Comparison of ENCODE assay signal across 8 cellular contexts in genomic region chr16:84754353-84754856, GRCh38. TPM values are rescaled to one million over a fixed set of nuclear protein-coding genes. Genes with fewer than 3 reads are reported as not detected.
DNase-seq lines count a peak whose midpoint lies in the region; ATAC-seq and TF ChIP-seq lines count a peak whose summit lies in the region.

No MANE protein-coding gene starts in this region.

- H3K4me1 ChIP-seq in lower lobe of right lung = peaks cover 55% of the 10 kb centered on the region

- no peaks in the 10 kb centered on the region for H3K9me3 ChIP-seq in lower lobe of right lung

- intact Hi-C loops in Right ventricle myocardium inferior (cut with DNase I) (loop anchor here (1.0 to 5.0 kb wide), 3 partner anchors 198 to 333 kb away; no protein-coding TSS in a partner anchor), cardiac septum (cut with DNase I) (loop anchor here (1.0 to 5.0 kb wide), 2 partner anchors 198 to 216 kb away; no protein-coding TSS in a partner anchor), dorsolateral prefrontal cortex (cut with DNase I) (loop anchor here (1.0 to 5.0 kb wide), 4 partner anchors 198 to 216 kb away; no protein-coding TSS in a partner anchor), lower lobe of right lung (cut with DNase I) (loop anchor here (10.0 kb wide), 1 partner anchor 200 kb away; no protein-coding TSS in a partner anchor)

- peak; percentile 71 for ATAC-seq in Right ventricle myocardium inferior
- peak; percentile 73 for ATAC-seq in HG03432 (IDR thresholded peaks at IDR 0.05; ENCODE audit: unreplicated experiment)
- ATAC-seq in lower lobe of right lung = peak; percentile 86 to 87

- DNase-seq in Right ventricle myocardium inferior (ENCODE audit: missing footprints) = no peak
- no peak for DNase-seq in cardiac septum (ENCODE audit: low spot score)
- DNase-seq in NCI-H526 treated with DMSO at 0.1 percent for 48 hours (lab: John Stamatoyannopoulos, UW) = peak; percentile 69
- peak; percentile 60 for DNase-seq in activated CD4-positive, alpha-beta T cell treated with anti-CD3 and anti-CD28 coated beads, Interleukin-2, amount 50 U/mL, for 1 hour
- DNase-seq in dorsolateral prefrontal cortex = peak in 2 of 10 donors; percentile 67 to 82
- no peak for DNase-seq in lower lobe of right lung
- peak; percentile 48 for DNase-seq in stimulated activated CD8-positive, alpha-beta memory T cell treated with anti-CD3 and anti-CD28 coated beads, Interleukin-15, amount 100 ng/mL, for 1 hour (ENCODE audit: low read depth)

- peaks cover 6% of the 10 kb centered on the region for H3K36me3 ChIP-seq in lower lobe of right lung

- H3K27ac ChIP-seq in dorsolateral prefrontal cortex (peak overlapping the region in 28 of 59 donors; percentile 0 to 70 (median 41)), lower lobe of right lung (no peak overlapping the region)

- peak; percentile 81 to 98 (median 92) for TF ChIP-seq CTCF in dorsolateral prefrontal cortex (IDR thresholded peaks at IDR 0.05 in 54 of 56, conservative IDR thresholded peaks at IDR 0.05 in 2 of 56; ENCODE audit: low read depth in 1 of 56, partially characterized antibody in 56 of 56)
- peak; percentile 91 for TF ChIP-seq CTCF in lower lobe of right lung (IDR thresholded peaks at IDR 0.05)

- H3K4me3 ChIP-seq in dorsolateral prefrontal cortex (peak overlapping the region in 25 of 59 donors; percentile 0 to 41 (median 26)), lower lobe of right lung (no peak overlapping the region)

- H3K27me3 ChIP-seq in dorsolateral prefrontal cortex (no peaks in the 10 kb centered on the region), lower lobe of right lung (ENCODE audit: low read depth) (no peaks in the 10 kb centered on the region)

RNA-seq across cellular contexts. Expression of gene USP10, which starts 54.6 kb away (rescaled TPM):
- 76.5 TPM for total RNA-seq in Right ventricle myocardium inferior
- total RNA-seq in cardiac septum = 53.8 TPM
- 100 to 1,000 TPM in 1 of 120 experiments, 10 to 100 TPM in 119; 58.1 to 104 (median 76.8) TPM for total RNA-seq in dorsolateral prefrontal cortex
- total RNA-seq in lower lobe of right lung = 62.7 TPM

Comparison
In these comparisons a context has a peak if more than half of its experiments do, and no peak if none do; other contexts are left out.
1. DNase-seq: peak in NCI-H526 treated with DMSO at 0.1 percent for 48 hours (single experiment), activated CD4-positive, alpha-beta T cell treated with anti-CD3 and anti-CD28 coated beads, Interleukin-2, amount 50 U/mL, for 1 hour (single experiment) and stimulated activated CD8-positive, alpha-beta memory T cell treated with anti-CD3 and anti-CD28 coated beads, Interleukin-15, amount 100 ng/mL, for 1 hour (single experiment); none in Right ventricle myocardium inferior (single experiment), cardiac septum (single experiment) and lower lobe of right lung (single experiment).
2. Peak in every context shown above with its lines, with median percentiles within 50 percentile points of each other: ATAC-seq.